23 cellular contexts compared by ENCODE assay signal in the genomic region with DNA sequence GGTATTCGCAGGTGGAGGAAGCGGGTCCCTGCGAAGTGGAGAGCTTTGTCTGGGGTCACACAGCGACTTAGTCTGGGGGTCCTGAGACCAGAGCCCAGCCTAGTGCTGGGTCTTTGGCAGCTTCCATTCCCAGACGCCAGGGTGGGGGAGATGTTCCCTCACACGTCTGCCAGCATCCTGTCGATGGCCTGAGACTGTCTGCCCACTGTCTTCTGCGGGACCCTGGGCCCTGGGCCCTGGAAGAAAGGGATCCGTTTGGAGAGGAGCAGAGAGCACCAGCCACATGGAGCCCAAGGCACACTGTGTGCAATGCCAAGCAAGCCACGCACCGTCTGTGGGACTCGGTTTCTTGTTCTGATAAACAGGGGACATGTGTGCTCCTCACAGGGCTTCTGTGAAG.
DNase-seq lines count a peak whose midpoint lies in the region; ATAC-seq and TF ChIP-seq lines count a peak whose summit lies in the region.
"Had no signal": no experiment of that assay in that cellular context is flagged by ENCODE, and none has a peak within 500 bp of the region (broad histone marks: within the 10 kb centered on the region; RNA-seq: fewer than 3 reads in every experiment).

No MANE protein-coding gene starts in this region.

- H4K8ac ChIP-seq in neuronal stem cell (ENCODE audit: low read depth, low read length): no peak overlapping the region

- H3K14ac ChIP-seq in neuronal stem cell (ENCODE audit: low read length): no peak overlapping the region

- no peak overlapping the region for H3K23ac ChIP-seq in neuronal stem cell (ENCODE audit: low read depth, low read length, poor library complexity)

- H3K36me3 ChIP-seq in heart left ventricle: no peaks in the 10 kb centered on the region
- H3K36me3 ChIP-seq in neuronal stem cell (replicated peaks in 1 of 2; ENCODE audit: control insufficient read depth in 2 of 2, insufficient read depth in 2 of 2, low read length in 2 of 2): no peaks in the 10 kb centered on the region

- ATAC-seq in heart left ventricle (no peak), HG02938 (IDR thresholded peaks at IDR 0.05; ENCODE audit: unreplicated experiment) (no peak)
- ATAC-seq: PC-3 had no signal

- intact Hi-C loops in cardiac septum (cut with DNase I): no loop called here
- intact Hi-C loops in heart left ventricle (cut with DNase I): no loop called here

- H3K79me1 ChIP-seq in neuronal stem cell (ENCODE audit: low read depth, low read length): no peaks in the 10 kb centered on the region

- no peak overlapping the region for H3K18ac ChIP-seq in neuronal stem cell (ENCODE audit: low read length)

- 83 to 92% (median 88%) methylated on average over 12 of the region's 12 CpGs for WGBS in heart left ventricle, 4 donors
- no CpG with 5 or more reads among the region's 12 CpGs for WGBS in neuronal stem cell (ENCODE audit: extremely low coverage in 2 of 2, insufficient read length in 2 of 2, insufficient replicate concordance in 1 of 2), 2 donors

- H3K4ac ChIP-seq in neuronal stem cell (ENCODE audit: low read length): no peak overlapping the region

- H3K4me3 ChIP-seq in heart left ventricle: no peak overlapping the region
- H3K4me3 ChIP-seq in neuronal stem cell (ENCODE audit: low read length in 2 of 2): no peak overlapping the region

- no peak overlapping the region for H3K4me2 ChIP-seq in neuronal stem cell (ENCODE audit: insufficient read depth, low read length, poor library complexity, severe bottlenecking)

- H3K9ac ChIP-seq in neuronal stem cell (ENCODE audit: low read depth, low read length, poor library complexity): no peak overlapping the region

- peaks cover 0 to 17% (median 3%) of the 10 kb centered on the region in 12 donors for H3K9me3 ChIP-seq in heart left ventricle
- H3K9me3 ChIP-seq in neuronal stem cell (replicated peaks in 1 of 2; ENCODE audit: control insufficient read depth in 2 of 2, insufficient read depth in 1 of 2, low read depth in 1 of 2, low read length in 2 of 2): peaks cover 0 to 8% of the 10 kb centered on the region in 2 donors
- H3K9me3 ChIP-seq: Caco-2 had no signal

- H3K27ac ChIP-seq in heart left ventricle: no peak overlapping the region
- H3K27ac ChIP-seq in neuronal stem cell (replicated peaks; ENCODE audit: low read length): no peak overlapping the region
- H3K27ac ChIP-seq: 22Rv1 had no signal

- peak overlapping the region; percentile 89 for H2AK5ac ChIP-seq in neuronal stem cell (ENCODE audit: low read depth, low read length)

- no peak overlapping the region for H2BK120ac ChIP-seq in neuronal stem cell (ENCODE audit: low read depth, low read length)

- H2BK5ac ChIP-seq in neuronal stem cell (ENCODE audit: low read length): peak overlapping the region; percentile 32

- no peak overlapping the region for H2BK12ac ChIP-seq in neuronal stem cell (ENCODE audit: low read length)

- H2BK15ac ChIP-seq in neuronal stem cell (ENCODE audit: low read length): no peak overlapping the region

- no peak overlapping the region for H4K91ac ChIP-seq in neuronal stem cell (ENCODE audit: low read depth, low read length, poor library complexity)

- no peak for TF ChIP-seq POLR2A in heart left ventricle (IDR thresholded peaks at IDR 0.05)

- H3K4me1 ChIP-seq in heart left ventricle: no peaks in the 10 kb centered on the region
- H3K4me1 ChIP-seq in neuronal stem cell (ENCODE audit: control insufficient read depth in 2 of 2, insufficient read depth in 1 of 2, low read depth in 1 of 2, low read length in 2 of 2): no peaks in the 10 kb centered on the region
- H3K4me1 ChIP-seq: Caco-2 had no signal

- peak; percentile 2 for DNase-seq in activated CD4-positive, alpha-beta T cell treated with anti-CD3 and anti-CD28 coated beads for 1 hour
- DNase-seq in activated CD4-positive, alpha-beta T cell treated with anti-CD3 and anti-CD28 coated beads for 4 hours: no peak
- peak; percentile 70 for DNase-seq in cardiac septum (ENCODE audit: low spot score)
- no peak for DNase-seq in heart left ventricle
- DNase-seq in neuronal stem cell (ENCODE audit: low spot score): no peak
- DNase-seq in ureter (ENCODE audit: low spot score): peak; percentile 25
- DNase-seq in hippocampal formation (lab: John Stamatoyannopoulos, UW): no peak
- DNase-seq: Caco-2; CD4-positive, alpha-beta memory T cell; GOT3; HCEC 1CT; KBM-7; MV-4-11; NCI-H1105; NCI-H1436 treated with DMSO at 0.1 percent for 48 hours; NCI-H446 treated with DMSO at 0.1 percent for 48 hours; NCI-H526; NCI-H82; NK-92 treated with Interleukin-12 subunit alpha and Interleukin-12 subunit beta, amount 100 ng/mL, for 24 hours; PC-3; SHP77 had no signal

- no peak overlapping the region for H2AFZ ChIP-seq in neuronal stem cell (ENCODE audit: low read length)

- H3K27me3 ChIP-seq in heart left ventricle: peaks cover 0 to 18% (median 0%) of the 10 kb centered on the region in 9 donors
- peaks cover 0 to 22% (median 0%) of the 10 kb centered on the region in 3 experiments for H3K27me3 ChIP-seq in neuronal stem cell (ENCODE audit: control insufficient read depth in 3 of 3, insufficient read depth in 3 of 3, low read depth in 1 of 3, low read length in 3 of 3)

- TF ChIP-seq CTCF in heart left ventricle (IDR thresholded peaks at IDR 0.05): no peak

Comparison
In these comparisons a context has a peak if more than half of its experiments do, and no peak if none do; other contexts are left out.
1. DNase-seq: peak in activated CD4-positive, alpha-beta T cell treated with anti-CD3 and anti-CD28 coated beads for 1 hour (single experiment), cardiac septum (single experiment) and ureter (single experiment); none in activated CD4-positive, alpha-beta T cell treated with anti-CD3 and anti-CD28 coated beads for 4 hours (0 of 2), heart left ventricle (0 of 5), neuronal stem cell (single experiment) and hippocampal formation (0 of 2).